ENCODE assay signal across 9 cellular contexts in the genomic region with DNA sequence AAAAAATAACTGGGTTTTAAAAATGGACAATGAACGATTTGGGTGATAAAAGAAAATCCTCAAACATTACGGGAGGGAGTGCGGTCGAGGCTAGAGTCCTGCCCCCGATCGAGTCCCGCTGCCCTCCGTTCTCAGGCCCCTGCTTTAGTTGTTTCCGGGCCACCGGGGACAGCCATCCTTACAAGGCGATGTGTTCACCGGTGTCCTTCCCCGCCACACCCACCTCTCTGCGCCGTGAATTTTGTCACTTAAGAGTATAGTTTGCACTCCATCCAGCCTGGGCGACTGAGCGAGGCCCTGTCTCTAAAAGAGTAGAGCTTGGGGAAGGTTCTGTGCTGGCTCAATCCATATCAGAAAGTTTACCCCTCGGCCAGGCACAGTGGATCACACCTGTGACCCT. TPM values are rescaled to one million over a fixed set of nuclear protein-coding genes. Genes with fewer than 3 reads are reported as not detected.
DNase-seq lines count a peak whose midpoint lies in the region; ATAC-seq, FAIRE-seq and TF ChIP-seq lines count a peak whose summit lies in the region.
"Had no signal": no experiment of that assay in that cellular context is flagged by ENCODE, and none has a peak within 500 bp of the region (broad histone marks: within the 10 kb centered on the region; RNA-seq: fewer than 3 reads in every experiment).

No MANE protein-coding gene starts in this region.

- peaks cover 16% of the 10 kb centered on the region for H3K79me2 ChIP-seq in K562 (ENCODE audit: control insufficient read depth, insufficient read depth, low read length)

- no peak for TF ChIP-seq RAD21 in K562 (CRISPR knock-in tag; conservative IDR thresholded peaks at IDR 0.05 in 1 of 2, IDR thresholded peaks at IDR 0.05 in 1 of 2)

- ATAC-seq in activated CD8-positive, alpha-beta T cell treated with anti-CD3 and anti-CD28 coated beads, Interleukin-2, amount 10 ng/mL, durations not matched to agents 7 days and 5 days, result no peak
- no peak for ATAC-seq in activated CD8-positive, alpha-beta T cell treated with anti-CD3 and anti-CD28 coated beads for 36 hours
- no peak for ATAC-seq in K562
- no peak for ATAC-seq in lower lobe of right lung
- ATAC-seq in thoracic aorta (ENCODE audit: insufficient number of reproducible peaks, low FRiP score, low read depth), result no peak
- ATAC-seq in HG03039 (IDR thresholded peaks at IDR 0.05; ENCODE audit: unreplicated experiment), result no peak
- no peak for ATAC-seq in HG03571 (IDR thresholded peaks at IDR 0.05; ENCODE audit: unreplicated experiment)

- H3K27me3 Mint-ChIP-seq in activated CD8-positive, alpha-beta T cell treated with anti-CD3 and anti-CD28 coated beads, Interleukin-2, amount 10 ng/mL, durations not matched to agents 7 days and 5 days (ENCODE audit: low read depth), result no peaks in the 10 kb centered on the region
- H3K27me3 Mint-ChIP-seq in activated CD8-positive, alpha-beta T cell treated with anti-CD3 and anti-CD28 coated beads for 36 hours, result no peaks in the 10 kb centered on the region

- H3K27ac Mint-ChIP-seq in activated CD8-positive, alpha-beta T cell treated with anti-CD3 and anti-CD28 coated beads, Interleukin-2, amount 10 ng/mL, durations not matched to agents 7 days and 5 days, result no peak overlapping the region
- H3K27ac Mint-ChIP-seq in activated CD8-positive, alpha-beta T cell treated with anti-CD3 and anti-CD28 coated beads for 36 hours, result no peak overlapping the region

- H3K36me3 Mint-ChIP-seq in activated CD8-positive, alpha-beta T cell treated with anti-CD3 and anti-CD28 coated beads, Interleukin-2, amount 10 ng/mL, durations not matched to agents 7 days and 5 days (ENCODE audit: low read depth), result no peaks in the 10 kb centered on the region
- H3K36me3 Mint-ChIP-seq in activated CD8-positive, alpha-beta T cell treated with anti-CD3 and anti-CD28 coated beads for 36 hours (ENCODE audit: low read depth), result no peaks in the 10 kb centered on the region

- CTCF ChIA-PET in activated CD8-positive, alpha-beta T cell treated with anti-CD3 and anti-CD28 coated beads, Interleukin-2, amount 10 ng/mL, durations not matched to agents 7 days and 5 days (lab: Charles Lee), result no interaction called here
- CTCF ChIA-PET in activated CD8-positive, alpha-beta T cell treated with anti-CD3 and anti-CD28 coated beads for 36 hours (lab: Charles Lee), result interaction anchor here (1.5 kb wide), 1 partner anchor 33 kb away, joined by 3 read pairs; no protein-coding TSS in a partner anchor
- CTCF ChIA-PET in K562 (lab: Yijun Ruan, JAX; ENCODE audit: low intra/inter-chr PET ratio), result no interaction called here

- no peak for DNase-seq in activated CD8-positive, alpha-beta T cell treated with anti-CD3 and anti-CD28 coated beads, Interleukin-2, amount 10 ng/mL, durations not matched to agents 7 days and 5 days
- no peak for DNase-seq in activated CD8-positive, alpha-beta T cell treated with anti-CD3 and anti-CD28 coated beads for 36 hours
- peak in 1 of 4 experiments; percentile 7 for DNase-seq in K562 (ENCODE audit: extremely low read depth in 1 of 4, low spot score in 3 of 4)
- no peak for DNase-seq in lower lobe of right lung
- DNase-seq in thoracic aorta (ENCODE audit: low spot score), result no peak
- DNase-seq in stimulated activated CD8-positive, alpha-beta memory T cell treated with anti-CD3 and anti-CD28 coated beads, Interleukin-4, amount 100 ng/mL, for 48 hours, result no peak

- no peaks in the 10 kb centered on the region for H3K27me3 ChIP-seq in K562 (ENCODE audit: control insufficient read depth in 2 of 2, insufficient read depth in 2 of 2, low read length in 2 of 2)
- H3K27me3 ChIP-seq in lower lobe of right lung (ENCODE audit: low read depth), result no peaks in the 10 kb centered on the region
- H3K27me3 ChIP-seq in thoracic aorta (replicated peaks; ENCODE audit: insufficient read depth), result no peaks in the 10 kb centered on the region

- TSS peak; percentile 42 for BruUV-seq in K562 (replicated peaks; lab: Mats Ljungman, UMichigan)

- no peak for TF ChIP-seq POLR2A in K562 (conservative IDR thresholded peaks at IDR 0.05)

- H3K4me3 ChIP-seq in K562 (no peak overlapping the region), lower lobe of right lung (peak overlapping the region; percentile 75), thoracic aorta (no peak overlapping the region)

- H3K36me3 ChIP-seq in K562 (ENCODE audit: control insufficient read depth, insufficient read depth, low read length), result peaks cover 8% of the 10 kb centered on the region; the same call in 1 of the 3 replicates
- peaks cover 29% of the 10 kb centered on the region for H3K36me3 ChIP-seq in lower lobe of right lung
- peaks cover 7% of the 10 kb centered on the region for H3K36me3 ChIP-seq in thoracic aorta

- POLR2A ChIA-PET in activated CD8-positive, alpha-beta T cell treated with anti-CD3 and anti-CD28 coated beads, Interleukin-2, amount 10 ng/mL, durations not matched to agents 7 days and 5 days (lab: Charles Lee), result interaction anchor here (1.2 kb wide), 1 partner anchor 32 kb away, joined by 3 read pairs; no protein-coding TSS in a partner anchor
- POLR2A ChIA-PET in activated CD8-positive, alpha-beta T cell treated with anti-CD3 and anti-CD28 coated beads for 36 hours (lab: Charles Lee), result interaction anchor here (0.9 to 2.0 kb wide), 3 partner anchors 9 to 32 kb away, joined by 3 to 7 read pairs (median 7); a partner anchor contains a TSS
- POLR2A ChIA-PET in K562 (lab: Yijun Ruan, JAX), result interaction anchor here (0.7 to 1.5 kb wide), 3 partner anchors 11 to 24 kb away, joined by 3 to 6 read pairs (median 6); no protein-coding TSS in a partner anchor

- H3K27ac ChIP-seq in K562 (ENCODE audit: extremely low read depth, low read depth, low read length) (no peak overlapping the region), lower lobe of right lung (peak overlapping the region; percentile 95), thoracic aorta (peak overlapping the region; percentile 94)

- 93% methylated on average over 18 of the region's 18 CpGs for WGBS in K562 (ENCODE audit: insufficient coverage, low coverage, missing lambda C conversion rate)

- peaks cover 19% of the 10 kb centered on the region for H3K4me1 Mint-ChIP-seq in activated CD8-positive, alpha-beta T cell treated with anti-CD3 and anti-CD28 coated beads, Interleukin-2, amount 10 ng/mL, durations not matched to agents 7 days and 5 days (ENCODE audit: low read depth)
- H3K4me1 Mint-ChIP-seq in activated CD8-positive, alpha-beta T cell treated with anti-CD3 and anti-CD28 coated beads for 36 hours (ENCODE audit: low read depth), result peaks cover 9% of the 10 kb centered on the region

- no peak overlapping the region for H3K4me2 ChIP-seq in K562 (ENCODE audit: insufficient read depth, low read length)

- H3K9ac ChIP-seq in K562 (ENCODE audit: insufficient read depth in 1 of 2, low read depth in 2 of 2, low read length in 2 of 2), result no peak overlapping the region; a peak in 1 of 4 replicates

- TF ChIP-seq EP300 in K562 (IDR thresholded peaks at IDR 0.05; ENCODE audit: low read length), result no peak

- intact Hi-C loops in activated CD8-positive, alpha-beta T cell treated with anti-CD3 and anti-CD28 coated beads for 36 hours (cut with micrococcal nuclease), result no loop called here
- intact Hi-C loops in K562 (cut with micrococcal nuclease) (no loop called here), lower lobe of right lung (cut with DNase I) (no loop called here)

- no peak overlapping the region for H2AFZ ChIP-seq in K562 (ENCODE audit: low read depth, low read length)

- peaks cover 4% of the 10 kb centered on the region; the same call in 1 of the 2 replicates for H4K20me1 ChIP-seq in K562 (replicated peaks; ENCODE audit: control insufficient read depth, insufficient read depth, low read length)

- H3K4me1 ChIP-seq in K562 (replicated peaks in 1 of 2; ENCODE audit: control insufficient read depth in 2 of 2, insufficient read depth in 2 of 2, low read length in 2 of 2) (peaks cover 4 to 51% of the 10 kb centered on the region in 2 experiments; a peak in 4 of 5 replicates), lower lobe of right lung (peaks cover 32% of the 10 kb centered on the region), thoracic aorta (ENCODE audit: control insufficient read depth in 1 of 2, low read depth in 2 of 2) (peaks cover 13 to 25% of the 10 kb centered on the region in 2 donors)

- FAIRE-seq in K562 (lab: Jason Lieb, UNC), result no peak
- FAIRE-seq: RCC 7860 had no signal

- no peaks in the 10 kb centered on the region for H3K9me3 Mint-ChIP-seq in activated CD8-positive, alpha-beta T cell treated with anti-CD3 and anti-CD28 coated beads, Interleukin-2, amount 10 ng/mL, durations not matched to agents 7 days and 5 days (ENCODE audit: insufficient read depth)
- no peaks in the 10 kb centered on the region for H3K9me3 Mint-ChIP-seq in activated CD8-positive, alpha-beta T cell treated with anti-CD3 and anti-CD28 coated beads for 36 hours

- H3K9me1 ChIP-seq in K562 (ENCODE audit: control insufficient read depth, insufficient read depth, low read length), result no peaks in the 10 kb centered on the region

- in situ Hi-C loops in K562 (cut with MboI), result no loop called here

- no peak for TF ChIP-seq CTCF in activated CD8-positive, alpha-beta T cell treated with anti-CD3 and anti-CD28 coated beads for 36 hours (IDR thresholded peaks at IDR 0.05)
- TF ChIP-seq CTCF in K562 (IDR thresholded peaks at IDR 0.05 in 2 of 3, conservative IDR thresholded peaks at IDR 0.05 in 1 of 3; ENCODE audit: insufficient read depth in 2 of 3, low read depth in 1 of 3, low read length in 3 of 3) (no peak), lower lobe of right lung (IDR thresholded peaks at IDR 0.05) (no peak), thoracic aorta (IDR thresholded peaks at IDR 0.05) (no peak)

- no peaks in the 10 kb centered on the region for H3K9me3 ChIP-seq in K562 (replicated peaks; ENCODE audit: control insufficient read depth, insufficient read depth, low read depth, low read length)
- no peaks in the 10 kb centered on the region for H3K9me3 ChIP-seq in lower lobe of right lung
- H3K9me3 ChIP-seq in thoracic aorta, result no peaks in the 10 kb centered on the region

- peak overlapping the region; percentile 52 for H3K4me3 Mint-ChIP-seq in activated CD8-positive, alpha-beta T cell treated with anti-CD3 and anti-CD28 coated beads, Interleukin-2, amount 10 ng/mL, durations not matched to agents 7 days and 5 days
- H3K4me3 Mint-ChIP-seq in activated CD8-positive, alpha-beta T cell treated with anti-CD3 and anti-CD28 coated beads for 36 hours, result no peak overlapping the region

RNA-seq across cellular contexts. Expression of a gene that starts 2.9 kb away (rescaled TPM):
- 10 to 100 TPM; 17.1 to 20.6 TPM for total RNA-seq in activated CD8-positive, alpha-beta T cell treated with anti-CD3 and anti-CD28 coated beads, Interleukin-2, amount 10 ng/mL, durations not matched to agents 7 days and 5 days
- 10 to 100 TPM; 13.3 to 15.5 TPM for total RNA-seq in activated CD8-positive, alpha-beta T cell treated with anti-CD3 and anti-CD28 coated beads for 36 hours
- 40.7 and 125 TPM in 2 replicates for total RNA-seq in K562 (2011; cell fraction: chromatin; rRNA removed; ENCODE audit: low replicate concordance)
- total RNA-seq in K562 (2011; cell fraction: nucleolus; rRNA removed), result 72.5 and 83.8 TPM in 2 replicates
- 47.5 and 50.5 TPM in 2 replicates for total RNA-seq in K562 (2011; cell fraction: nucleoplasm; rRNA removed)
- total RNA-seq in K562 (2014; rRNA removed) (4.2 and 5.6 TPM in 2 replicates), K562 (2014; rRNA removed; fragmentation: Illumina TruSeq; extraction: Trizol) (0.83 and 0.98 TPM in 2 replicates), K562 (2015; rRNA removed; fragmentation: Illumina TruSeq; extraction: Trizol) (2.0 and 3.6 TPM in 2 replicates), K562 (2021) (17.3 and 29.4 TPM in 2 replicates), lower lobe of right lung (32.2 TPM), thoracic aorta (10 to 100 TPM; 23.2 to 40.6 TPM)
- polyA plus RNA-seq in K562 (2011; rRNA removed) (3.2 and 6.2 TPM in 2 replicates), K562 (2014; fragmentation: Illumina TruSeq; extraction: Trizol) (2.5 and 9.1 TPM in 2 replicates), K562 (2014; fragmentation: Nextera tagmentation; extraction: Ambion mirVana) (under 1 TPM; 0.15 to 0.29 TPM), K562 (2014; rRNA removed) (13.2 and 16.9 TPM in 2 replicates)
- 2.1 and 4.1 TPM in 2 replicates for polyA plus RNA-seq in K562 (2011; cell fraction: cytosol; rRNA removed)
- 62.1 and 86.4 TPM in 2 replicates for polyA plus RNA-seq in K562 (2011; cell fraction: nucleus; rRNA removed)
- 12.1 and 39.2 TPM in 2 replicates for polyA plus RNA-seq in K562 (2012)
- 1.3 and 1.8 TPM in 2 replicates for polyA minus RNA-seq in K562 (2011; rRNA and poly(A)+ RNA removed)
- polyA minus RNA-seq in K562 (2011; cell fraction: cytosol; rRNA and poly(A)+ RNA removed), result 3.1 and 11.4 TPM in 2 replicates
- 15.5 and 15.9 TPM in 2 replicates for polyA minus RNA-seq in K562 (2011; cell fraction: nucleus; rRNA and poly(A)+ RNA removed)

RNA-seq across cellular contexts. Expression of a gene that starts 31.8 kb away (rescaled TPM):
- total RNA-seq in activated CD8-positive, alpha-beta T cell treated with anti-CD3 and anti-CD28 coated beads, Interleukin-2, amount 10 ng/mL, durations not matched to agents 7 days and 5 days, result 10 to 100 TPM; 57.3 to 64.7 TPM
- 10 to 100 TPM; 68.2 to 71.7 TPM for total RNA-seq in activated CD8-positive, alpha-beta T cell treated with anti-CD3 and anti-CD28 coated beads for 36 hours
- total RNA-seq in K562 (2011; cell fraction: chromatin; rRNA removed; ENCODE audit: low replicate concordance), result 97.0 and 232 TPM in 2 replicates
- total RNA-seq in K562 (2011; cell fraction: nucleolus; rRNA removed), result 140 and 151 TPM in 2 replicates
- total RNA-seq in K562 (2011; cell fraction: nucleoplasm; rRNA removed), result 123 and 134 TPM in 2 replicates
- total RNA-seq in K562 (2014; rRNA removed) (35.6 and 53.2 TPM in 2 replicates), K562 (2014; rRNA removed; fragmentation: Illumina TruSeq; extraction: Trizol) (13.6 and 16.4 TPM in 2 replicates), K562 (2015; rRNA removed; fragmentation: Illumina TruSeq; extraction: Trizol) (29.7 and 30.0 TPM in 2 replicates), K562 (2021) (79.3 and 90.8 TPM in 2 replicates), lower lobe of right lung (19.1 TPM), thoracic aorta (10 to 100 TPM in 1 of 2 donors, 1 to 10 TPM in 1; 5.8 to 31.7 TPM)
- polyA plus RNA-seq in K562 (2011; rRNA removed) (27.9 and 36.5 TPM in 2 replicates), K562 (2014; fragmentation: Illumina TruSeq; extraction: Trizol) (30.3 and 39.8 TPM in 2 replicates), K562 (2014; fragmentation: Nextera tagmentation; extraction: Ambion mirVana) (1 to 10 TPM; 1.9 to 3.8 TPM), K562 (2014; rRNA removed) (71.4 and 73.4 TPM in 2 replicates)
- polyA plus RNA-seq in K562 (2011; cell fraction: cytosol; rRNA removed), result 28.1 and 41.6 TPM in 2 replicates
- 56.2 and 84.8 TPM in 2 replicates for polyA plus RNA-seq in K562 (2011; cell fraction: nucleus; rRNA removed)
- 37.5 and 51.4 TPM in 2 replicates for polyA plus RNA-seq in K562 (2012)
- polyA minus RNA-seq in K562 (2011; rRNA and poly(A)+ RNA removed), result 16.8 and 21.8 TPM in 2 replicates
- polyA minus RNA-seq in K562 (2011; cell fraction: cytosol; rRNA and poly(A)+ RNA removed), result 30.8 and 32.0 TPM in 2 replicates
- polyA minus RNA-seq in K562 (2011; cell fraction: nucleus; rRNA and poly(A)+ RNA removed), result 27.3 and 32.4 TPM in 2 replicates

RNA-seq across cellular contexts. Expression of a gene that starts 52.5 kb away (rescaled TPM):
- total RNA-seq in activated CD8-positive, alpha-beta T cell treated with anti-CD3 and anti-CD28 coated beads, Interleukin-2, amount 10 ng/mL, durations not matched to agents 7 days and 5 days, result 10 to 100 TPM; 58.0 to 58.8 TPM
- 10 to 100 TPM; 45.6 to 46.1 TPM for total RNA-seq in activated CD8-positive, alpha-beta T cell treated with anti-CD3 and anti-CD28 coated beads for 36 hours
- 149 and 175 TPM in 2 replicates for total RNA-seq in K562 (2011; cell fraction: chromatin; rRNA removed; ENCODE audit: low replicate concordance)
- total RNA-seq in K562 (2011; cell fraction: nucleolus; rRNA removed), result 61.2 and 71.2 TPM in 2 replicates
- total RNA-seq in K562 (2011; cell fraction: nucleoplasm; rRNA removed), result 111 and 165 TPM in 2 replicates
- total RNA-seq in K562 (2014; rRNA removed) (7.7 and 12.2 TPM in 2 replicates), K562 (2014; rRNA removed; fragmentation: Illumina TruSeq; extraction: Trizol) (7.0 TPM in 2 replicates), K562 (2015; rRNA removed; fragmentation: Illumina TruSeq; extraction: Trizol) (6.9 and 8.1 TPM in 2 replicates), K562 (2021) (49.2 and 58.0 TPM in 2 replicates), lower lobe of right lung (46.2 TPM), thoracic aorta (10 to 100 TPM; 20.2 to 47.3 TPM)
- polyA plus RNA-seq in K562 (2011; rRNA removed) (6.5 and 8.3 TPM in 2 replicates), K562 (2014; fragmentation: Illumina TruSeq; extraction: Trizol) (29.8 and 32.3 TPM in 2 replicates), K562 (2014; fragmentation: Nextera tagmentation; extraction: Ambion mirVana) (1 to 10 TPM; 4.5 to 6.7 TPM), K562 (2014; rRNA removed) (22.2 and 23.5 TPM in 2 replicates)
- polyA plus RNA-seq in K562 (2011; cell fraction: cytosol; rRNA removed), result 5.4 and 6.5 TPM in 2 replicates
- 38.0 and 44.2 TPM in 2 replicates for polyA plus RNA-seq in K562 (2011; cell fraction: nucleus; rRNA removed)
- 27.7 and 40.7 TPM in 2 replicates for polyA plus RNA-seq in K562 (2012)
- polyA minus RNA-seq in K562 (2011; rRNA and poly(A)+ RNA removed), result 13.1 and 16.0 TPM in 2 replicates
- polyA minus RNA-seq in K562 (2011; cell fraction: cytosol; rRNA and poly(A)+ RNA removed), result 17.0 and 23.8 TPM in 2 replicates
- 18.7 and 27.0 TPM in 2 replicates for polyA minus RNA-seq in K562 (2011; cell fraction: nucleus; rRNA and poly(A)+ RNA removed)
